Comparison of ENCODE assay signal across 1 cellular context in genomic region chr6:114339706-114340105, GRCh38.
TF ChIP-seq lines count a peak whose summit lies in the region.

No MANE protein-coding gene starts in this region.

TF ChIP-seq in GM23338, 12 proteins besides CTCF, POLR2A, EP300 and RAD21 (continued from another document):
- no peak for TF ChIP-seq ZNF462 (CRISPR knock-in tag; IDR thresholded peaks at IDR 0.05)
TF ChIP-seq in GM23338: peak in this region for 0.
